19 cellular contexts compared by ENCODE assay signal in the genomic region with DNA sequence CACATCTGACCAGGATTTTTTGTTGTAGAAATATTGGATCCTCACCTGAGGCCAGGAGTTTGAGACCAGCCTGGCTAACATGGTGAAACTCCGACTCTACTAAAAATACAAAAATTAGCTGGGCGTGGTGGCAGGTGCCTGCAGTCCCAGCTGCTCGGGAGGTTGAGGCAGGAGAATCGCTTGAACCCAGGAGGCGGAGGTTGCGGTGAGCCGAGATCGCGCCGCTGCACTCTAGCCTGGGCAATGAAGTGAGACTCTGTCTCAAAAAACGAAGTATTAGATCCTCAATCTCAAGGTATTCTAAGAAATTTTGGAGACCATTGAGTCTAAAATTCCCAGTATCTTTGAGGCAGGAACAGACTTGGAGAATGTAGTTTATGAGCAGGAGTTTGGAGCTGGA. TPM values are rescaled to one million over a fixed set of nuclear protein-coding genes. Genes with fewer than 3 reads are reported as not detected.
"Had no signal": no experiment of that assay in that cellular context is flagged by ENCODE, and none has a peak within 500 bp of the region (broad histone marks: within the 10 kb centered on the region; RNA-seq: fewer than 3 reads in every experiment).

No MANE protein-coding gene starts in this region.

RNA-seq across cellular contexts. Expression of gene TRIM72, which starts 18.1 kb away (rescaled TPM):
- total RNA-seq: dermis microvascular lymphatic vessel endothelial cell, fibroblast of lung, glomerular endothelial cell, kidney epithelial cell, left colon, lung microvascular endothelial cell, osteoblast, pulmonary artery endothelial cell, ureter had no signal
- polyA plus RNA-seq: fibroblast of lung had no signal

RNA-seq across cellular contexts. Expression of gene PYDC1, which starts 21.1 kb away (rescaled TPM):
- total RNA-seq: colonic mucosa, dermis microvascular lymphatic vessel endothelial cell, esophagus mucosa, fibroblast of lung, glomerular endothelial cell, heart left ventricle, kidney epithelial cell, left colon, left ventricle myocardium superior, lung microvascular endothelial cell, mucosa of descending colon, osteoblast, pulmonary artery endothelial cell, sciatic nerve, skeletal muscle tissue, stomach, thoracic aorta, transverse colon, ureter had no signal
- polyA plus RNA-seq: fibroblast of lung, heart left ventricle, stomach had no signal

RNA-seq across cellular contexts. Expression of gene PRSS36, which starts 46.0 kb away (rescaled TPM):
- total RNA-seq: glomerular endothelial cell, osteoblast had no signal
